2 cellular contexts compared by ENCODE assay signal in the genomic region with DNA sequence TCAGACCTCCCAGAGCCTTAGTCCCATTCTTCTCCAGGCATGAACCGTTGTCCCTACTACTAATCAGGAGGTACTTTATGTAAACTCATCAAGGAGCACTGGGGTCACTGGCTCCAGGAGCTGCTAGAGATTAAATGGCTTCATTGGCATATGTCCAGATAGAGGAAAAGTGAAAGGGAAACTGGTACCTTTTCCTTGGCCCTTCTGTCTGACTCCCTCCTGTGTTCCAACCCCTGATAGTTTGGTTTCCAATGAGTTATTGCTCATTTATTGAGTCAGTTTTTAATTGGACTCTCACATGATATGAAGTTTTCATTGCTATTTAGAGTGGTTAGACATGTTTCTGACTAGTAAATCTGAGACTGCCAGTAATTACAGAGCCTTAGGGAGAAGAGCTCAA.
TF ChIP-seq lines count a peak whose summit lies in the region.

No MANE protein-coding gene starts in this region.

TF ChIP-seq in SK-N-SH, 30 proteins besides CTCF, POLR2A, EP300 and RAD21 (continued from another document):
- TF ChIP-seq, protein P1, sequence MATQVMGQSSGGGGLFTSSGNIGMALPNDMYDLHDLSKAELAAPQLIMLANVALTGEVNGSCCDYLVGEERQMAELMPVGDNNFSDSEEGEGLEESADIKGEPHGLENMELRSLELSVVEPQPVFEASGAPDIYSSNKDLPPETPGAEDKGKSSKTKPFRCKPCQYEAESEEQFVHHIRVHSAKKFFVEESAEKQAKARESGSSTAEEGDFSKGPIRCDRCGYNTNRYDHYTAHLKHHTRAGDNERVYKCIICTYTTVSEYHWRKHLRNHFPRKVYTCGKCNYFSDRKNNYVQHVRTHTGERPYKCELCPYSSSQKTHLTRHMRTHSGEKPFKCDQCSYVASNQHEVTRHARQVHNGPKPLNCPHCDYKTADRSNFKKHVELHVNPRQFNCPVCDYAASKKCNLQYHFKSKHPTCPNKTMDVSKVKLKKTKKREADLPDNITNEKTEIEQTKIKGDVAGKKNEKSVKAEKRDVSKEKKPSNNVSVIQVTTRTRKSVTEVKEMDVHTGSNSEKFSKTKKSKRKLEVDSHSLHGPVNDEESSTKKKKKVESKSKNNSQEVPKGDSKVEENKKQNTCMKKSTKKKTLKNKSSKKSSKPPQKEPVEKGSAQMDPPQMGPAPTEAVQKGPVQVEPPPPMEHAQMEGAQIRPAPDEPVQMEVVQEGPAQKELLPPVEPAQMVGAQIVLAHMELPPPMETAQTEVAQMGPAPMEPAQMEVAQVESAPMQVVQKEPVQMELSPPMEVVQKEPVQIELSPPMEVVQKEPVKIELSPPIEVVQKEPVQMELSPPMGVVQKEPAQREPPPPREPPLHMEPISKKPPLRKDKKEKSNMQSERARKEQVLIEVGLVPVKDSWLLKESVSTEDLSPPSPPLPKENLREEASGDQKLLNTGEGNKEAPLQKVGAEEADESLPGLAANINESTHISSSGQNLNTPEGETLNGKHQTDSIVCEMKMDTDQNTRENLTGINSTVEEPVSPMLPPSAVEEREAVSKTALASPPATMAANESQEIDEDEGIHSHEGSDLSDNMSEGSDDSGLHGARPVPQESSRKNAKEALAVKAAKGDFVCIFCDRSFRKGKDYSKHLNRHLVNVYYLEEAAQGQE (IDR thresholded peaks at IDR 0.05; ENCODE audit: low read depth, low read length), result no peak
- no peak for TF ChIP-seq TAF1 (IDR thresholded peaks at IDR 0.05; ENCODE audit: borderline replicate concordance, low read depth, low read length)
- TF ChIP-seq, protein P2, sequence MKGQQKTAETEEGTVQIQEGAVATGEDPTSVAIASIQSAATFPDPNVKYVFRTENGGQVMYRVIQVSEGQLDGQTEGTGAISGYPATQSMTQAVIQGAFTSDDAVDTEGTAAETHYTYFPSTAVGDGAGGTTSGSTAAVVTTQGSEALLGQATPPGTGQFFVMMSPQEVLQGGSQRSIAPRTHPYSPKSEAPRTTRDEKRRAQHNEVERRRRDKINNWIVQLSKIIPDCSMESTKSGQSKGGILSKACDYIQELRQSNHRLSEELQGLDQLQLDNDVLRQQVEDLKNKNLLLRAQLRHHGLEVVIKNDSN (IDR thresholded peaks at IDR 0.05; ENCODE audit: borderline replicate concordance, low read depth), result no peak
- TF ChIP-seq SMC3 (IDR thresholded peaks at IDR 0.05; ENCODE audit: low read depth, low read length), result no peak
- TF ChIP-seq NFIC (IDR thresholded peaks at IDR 0.05; ENCODE audit: borderline replicate concordance), result no peak
- TF ChIP-seq, protein P3, sequence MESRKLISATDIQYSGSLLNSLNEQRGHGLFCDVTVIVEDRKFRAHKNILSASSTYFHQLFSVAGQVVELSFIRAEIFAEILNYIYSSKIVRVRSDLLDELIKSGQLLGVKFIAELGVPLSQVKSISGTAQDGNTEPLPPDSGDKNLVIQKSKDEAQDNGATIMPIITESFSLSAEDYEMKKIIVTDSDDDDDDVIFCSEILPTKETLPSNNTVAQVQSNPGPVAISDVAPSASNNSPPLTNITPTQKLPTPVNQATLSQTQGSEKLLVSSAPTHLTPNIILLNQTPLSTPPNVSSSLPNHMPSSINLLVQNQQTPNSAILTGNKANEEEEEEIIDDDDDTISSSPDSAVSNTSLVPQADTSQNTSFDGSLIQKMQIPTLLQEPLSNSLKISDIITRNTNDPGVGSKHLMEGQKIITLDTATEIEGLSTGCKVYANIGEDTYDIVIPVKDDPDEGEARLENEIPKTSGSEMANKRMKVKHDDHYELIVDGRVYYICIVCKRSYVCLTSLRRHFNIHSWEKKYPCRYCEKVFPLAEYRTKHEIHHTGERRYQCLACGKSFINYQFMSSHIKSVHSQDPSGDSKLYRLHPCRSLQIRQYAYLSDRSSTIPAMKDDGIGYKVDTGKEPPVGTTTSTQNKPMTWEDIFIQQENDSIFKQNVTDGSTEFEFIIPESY (IDR thresholded peaks at IDR 0.05; ENCODE audit: borderline replicate concordance, low read depth), result no peak
- TF ChIP-seq EZH2phosphoT487 (IDR thresholded peaks at IDR 0.05; ENCODE audit: borderline replicate concordance, low read depth), result no peak
- TF ChIP-seq GABPA (IDR thresholded peaks at IDR 0.05; ENCODE audit: low read depth), result no peak
- TF ChIP-seq RCOR1 (IDR thresholded peaks at IDR 0.05; ENCODE audit: low read length), result no peak
- TF ChIP-seq, protein P4, sequence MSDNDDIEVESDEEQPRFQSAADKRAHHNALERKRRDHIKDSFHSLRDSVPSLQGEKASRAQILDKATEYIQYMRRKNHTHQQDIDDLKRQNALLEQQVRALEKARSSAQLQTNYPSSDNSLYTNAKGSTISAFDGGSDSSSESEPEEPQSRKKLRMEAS (IDR thresholded peaks at IDR 0.05; ENCODE audit: low read depth), result no peak
- TF ChIP-seq FOXJ3 (CRISPR knock-in tag; IDR thresholded peaks at IDR 0.05), result no peak

TF ChIP-seq in SK-N-SH treated with all-trans-retinoic acid at 6 μM for 48 hours, 23 proteins besides CTCF, POLR2A, EP300 and RAD21 (continued from another document):
- no peak for TF ChIP-seq RARB (CRISPR knock-in tag; IDR thresholded peaks at IDR 0.05)
